Comparison of ENCODE assay signal across 11 cellular contexts in genomic region chr10:124999433-125000365, GRCh38. TPM values are rescaled to one million over a fixed set of nuclear protein-coding genes. Genes with fewer than 3 reads are reported as not detected.
DNase-seq lines count a peak whose midpoint lies in the region; ATAC-seq and TF ChIP-seq lines count a peak whose summit lies in the region.
"Had no signal": no experiment of that assay in that cellular context is flagged by ENCODE, and none has a peak within 500 bp of the region (broad histone marks: within the 10 kb centered on the region; RNA-seq: fewer than 3 reads in every experiment).

No MANE protein-coding gene starts in this region.

- H3K27ac ChIP-seq in SK-N-SH (ENCODE audit: low read depth in 2 of 2, low read length in 1 of 2) (peak overlapping the region; percentile 9 to 94; a peak in 3 of 4 replicates), thyroid gland (peak overlapping the region in 2 of 3 donors; percentile 17 to 36)
- H3K27ac ChIP-seq: 22Rv1 had no signal

- no peak overlapping the region for H3K9ac ChIP-seq in SK-N-SH

- H3K27me3 ChIP-seq in SK-N-SH (ENCODE audit: insufficient read depth) (no peaks in the 10 kb centered on the region), thyroid gland (no peaks in the 10 kb centered on the region)

- peak; percentile 27 for DNase-seq in SK-N-SH
- peak; percentile 49 for DNase-seq in epidermal melanocyte (ENCODE audit: insufficient read length, low spot score)
- peak; percentile 54 to 80 for DNase-seq in lung microvascular endothelial cell (ENCODE audit: low read depth in 2 of 2)
- no peak for DNase-seq in thyroid gland
- DNase-seq in stimulated activated CD4-positive, alpha-beta T cell treated with anti-CD3 and anti-CD28 coated beads, Interleukin-2, amount 100 ng/mL, for 24 hours, result no peak
- DNase-seq: OCI-M1 had no signal

- H3K4me1 ChIP-seq in SK-N-SH (ENCODE audit: control insufficient read depth in 1 of 2, insufficient read depth in 2 of 2, low read depth in 1 of 2, low read length in 1 of 2), result peaks cover 0 to 64% of the 10 kb centered on the region in 2 experiments; a peak in 1 of 4 replicates
- no peaks in the 10 kb centered on the region for H3K4me1 ChIP-seq in thyroid gland

- H3K4me3 ChIP-seq in SK-N-SH (ENCODE audit: low read depth in 2 of 2, low read length in 1 of 2) (no peak overlapping the region), thyroid gland (replicated peaks in 1 of 3) (no peak overlapping the region)

- no peaks in the 10 kb centered on the region for H3K9me2 ChIP-seq in SK-N-SH

- peaks cover 8 to 79% of the 10 kb centered on the region in 2 experiments for H3K36me3 ChIP-seq in SK-N-SH (replicated peaks in 1 of 2; ENCODE audit: control insufficient read depth in 1 of 2, insufficient read depth in 2 of 2, low read length in 1 of 2)
- peaks cover 70 to 78% of the 10 kb centered on the region in 2 donors for H3K36me3 ChIP-seq in thyroid gland

- no peak overlapping the region for H2AFZ ChIP-seq in SK-N-SH (ENCODE audit: low read depth)

- no peak overlapping the region for H3K4me2 ChIP-seq in SK-N-SH

- CTCF ChIA-PET in SK-N-SH (lab: Yijun Ruan, JAX), result interaction anchor here (0.6 to 4.8 kb wide), 13 partner anchors 8 to 145 kb away, joined by 3 to 30 read pairs (median 3); no protein-coding TSS in a partner anchor

- POLR2A ChIA-PET in SK-N-SH (lab: Yijun Ruan, JAX), result interaction anchor here (1.1 to 1.6 kb wide), 2 partner anchors 9 to 161 kb away, joined by 3 read pairs; partner anchors contain the start of gene CTBP2

- WGBS in SK-N-SH (ENCODE audit: low lambda C conversion rate), result 86% methylated on average over 17 of the region's 29 CpGs
- WGBS in thyroid gland, 2 donors, result 86 to 94% methylated on average over 19 to 22 of the region's 29 CpGs

- TF ChIP-seq EP300 in SK-N-SH (IDR thresholded peaks at IDR 0.05; ENCODE audit: borderline replicate concordance in 1 of 2, low read depth in 1 of 2, low read length in 1 of 2), result no peak

- peaks cover 19% of the 10 kb centered on the region; the same call in 1 of the 2 replicates for H4K20me1 ChIP-seq in SK-N-SH (ENCODE audit: insufficient read depth)

- intact Hi-C loops in thyroid gland (cut with DNase I), result no loop called here

- peaks cover 5% of the 10 kb centered on the region; the same call in 1 of the 2 replicates for H3K79me2 ChIP-seq in SK-N-SH (ENCODE audit: insufficient read depth)

- TF ChIP-seq RAD21 in SK-N-SH (IDR thresholded peaks at IDR 0.05; ENCODE audit: low read length), result no peak

- H3K9me3 ChIP-seq in SK-N-SH (no peaks in the 10 kb centered on the region), thyroid gland (no peaks in the 10 kb centered on the region)

- no peak for TF ChIP-seq POLR2A in thyroid gland (IDR thresholded peaks at IDR 0.05)

- no peaks in the 10 kb centered on the region for H3F3A ChIP-seq in SK-N-SH (replicated peaks; ENCODE audit: insufficient read depth)

- no peak for TF ChIP-seq CTCF in SK-N-SH (IDR thresholded peaks at IDR 0.05)
- no peak for TF ChIP-seq CTCF in thyroid gland (IDR thresholded peaks at IDR 0.05)

- ATAC-seq in SK-N-SH treated with all-trans-retinoic acid at 6 μM for 48 hours, result no peak
- no peak for ATAC-seq in GM21786 (IDR thresholded peaks at IDR 0.05; ENCODE audit: unreplicated experiment)
- no peak for ATAC-seq in HG02571 (IDR thresholded peaks at IDR 0.05; ENCODE audit: unreplicated experiment)
- ATAC-seq: stimulated activated naive CD8-positive, alpha-beta T cell treated with anti-CD3 and anti-CD28 coated beads, Interleukin-15, amount 100 ng/mL, for 72 hours had no signal

TF ChIP-seq in SK-N-SH, 30 proteins besides CTCF, POLR2A, EP300 and RAD21 (continues in another document):
- TF ChIP-seq, protein P1, sequence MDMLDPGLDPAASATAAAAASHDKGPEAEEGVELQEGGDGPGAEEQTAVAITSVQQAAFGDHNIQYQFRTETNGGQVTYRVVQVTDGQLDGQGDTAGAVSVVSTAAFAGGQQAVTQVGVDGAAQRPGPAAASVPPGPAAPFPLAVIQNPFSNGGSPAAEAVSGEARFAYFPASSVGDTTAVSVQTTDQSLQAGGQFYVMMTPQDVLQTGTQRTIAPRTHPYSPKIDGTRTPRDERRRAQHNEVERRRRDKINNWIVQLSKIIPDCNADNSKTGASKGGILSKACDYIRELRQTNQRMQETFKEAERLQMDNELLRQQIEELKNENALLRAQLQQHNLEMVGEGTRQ (IDR thresholded peaks at IDR 0.05; ENCODE audit: borderline replicate concordance, low read depth, low read length), result no peak
- TF ChIP-seq MXI1 (IDR thresholded peaks at IDR 0.05; ENCODE audit: low read depth, low read length) (no peak), YY1 (IDR thresholded peaks at IDR 0.05; ENCODE audit: low read depth) (no peak), MEF2A (IDR thresholded peaks at IDR 0.05; ENCODE audit: borderline replicate concordance, low read depth) (no peak), EZH2phosphoT487 (IDR thresholded peaks at IDR 0.05; ENCODE audit: borderline replicate concordance, low read depth) (no peak), ELF1 (IDR thresholded peaks at IDR 0.05) (no peak), PBX3 (IDR thresholded peaks at IDR 0.05) (no peak), POLR2AphosphoS5 (IDR thresholded peaks at IDR 0.05; ENCODE audit: low read depth, low read length) (no peak), FOXM1 (IDR thresholded peaks at IDR 0.05; ENCODE audit: low read depth) (no peak), RCOR1 (IDR thresholded peaks at IDR 0.05; ENCODE audit: low read length) (no peak), FOXJ3 (CRISPR knock-in tag; IDR thresholded peaks at IDR 0.05) (no peak)
- TF ChIP-seq, protein P2, sequence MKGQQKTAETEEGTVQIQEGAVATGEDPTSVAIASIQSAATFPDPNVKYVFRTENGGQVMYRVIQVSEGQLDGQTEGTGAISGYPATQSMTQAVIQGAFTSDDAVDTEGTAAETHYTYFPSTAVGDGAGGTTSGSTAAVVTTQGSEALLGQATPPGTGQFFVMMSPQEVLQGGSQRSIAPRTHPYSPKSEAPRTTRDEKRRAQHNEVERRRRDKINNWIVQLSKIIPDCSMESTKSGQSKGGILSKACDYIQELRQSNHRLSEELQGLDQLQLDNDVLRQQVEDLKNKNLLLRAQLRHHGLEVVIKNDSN (IDR thresholded peaks at IDR 0.05; ENCODE audit: borderline replicate concordance, low read depth), result no peak

TF ChIP-seq in SK-N-SH treated with all-trans-retinoic acid at 6 μM for 48 hours, 23 proteins besides CTCF, POLR2A, EP300 and RAD21 (continues in another document):
- TF ChIP-seq ZFP30 (CRISPR knock-in tag; IDR thresholded peaks at IDR 0.05), result no peak
- TF ChIP-seq PATZ1 (CRISPR knock-in tag; IDR thresholded peaks at IDR 0.05; ENCODE audit: borderline replicate concordance), result no peak
- no peak for TF ChIP-seq CSDC2 (CRISPR knock-in tag; IDR thresholded peaks at IDR 0.05)
- TF ChIP-seq, protein P3, sequence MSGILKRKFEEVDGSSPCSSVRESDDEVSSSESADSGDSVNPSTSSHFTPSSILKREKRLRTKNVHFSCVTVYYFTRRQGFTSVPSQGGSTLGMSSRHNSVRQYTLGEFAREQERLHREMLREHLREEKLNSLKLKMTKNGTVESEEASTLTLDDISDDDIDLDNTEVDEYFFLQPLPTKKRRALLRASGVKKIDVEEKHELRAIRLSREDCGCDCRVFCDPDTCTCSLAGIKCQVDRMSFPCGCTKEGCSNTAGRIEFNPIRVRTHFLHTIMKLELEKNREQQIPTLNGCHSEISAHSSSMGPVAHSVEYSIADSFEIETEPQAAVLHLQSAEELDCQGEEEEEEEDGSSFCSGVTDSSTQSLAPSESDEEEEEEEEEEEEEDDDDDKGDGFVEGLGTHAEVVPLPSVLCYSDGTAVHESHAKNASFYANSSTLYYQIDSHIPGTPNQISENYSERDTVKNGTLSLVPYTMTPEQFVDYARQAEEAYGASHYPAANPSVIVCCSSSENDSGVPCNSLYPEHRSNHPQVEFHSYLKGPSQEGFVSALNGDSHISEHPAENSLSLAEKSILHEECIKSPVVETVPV (CRISPR knock-in tag; IDR thresholded peaks at IDR 0.05), result no peak
- no peak for TF ChIP-seq TSHZ2 (CRISPR knock-in tag; IDR thresholded peaks at IDR 0.05)

RNA-seq across cellular contexts. Expression of gene ZRANB1, which starts 57.8 kb away (rescaled TPM):
- 6.2 and 8.1 TPM in 2 replicates for polyA plus RNA-seq in SK-N-SH (2012; rRNA removed)
- polyA plus RNA-seq in SK-N-SH (2012; cell fraction: cytosol; rRNA removed), result 8.8 and 9.4 TPM in 2 replicates
- polyA plus RNA-seq in SK-N-SH (2012; cell fraction: nucleus; rRNA removed), result 4.9 and 8.8 TPM in 2 replicates
- total RNA-seq in lung microvascular endothelial cell, result 15.3 and 20.8 TPM in 2 replicates
- 10 to 100 TPM; 22.1 to 37.5 (median 25.0) TPM for total RNA-seq in thyroid gland

Comparison
In these comparisons a context has a peak if more than half of its experiments do, and no peak if none do; other contexts are left out.
1. DNase-seq: peak in SK-N-SH (single experiment), epidermal melanocyte (single experiment) and lung microvascular endothelial cell (2 of 2); none in thyroid gland (0 of 2) and stimulated activated CD4-positive, alpha-beta T cell treated with anti-CD3 and anti-CD28 coated beads, Interleukin-2, amount 100 ng/mL, for 24 hours (0 of 2).